8 cellular contexts compared by ENCODE assay signal in genomic region chr11:62611705-62612365, GRCh38. TPM values are rescaled to one million over a fixed set of nuclear protein-coding genes. Genes with fewer than 3 reads are reported as not detected.
DNase-seq lines count a peak whose midpoint lies in the region; ATAC-seq and TF ChIP-seq lines count a peak whose summit lies in the region.

No MANE protein-coding gene starts in this region.

- peaks cover 30% of the 10 kb centered on the region for H3K4me1 ChIP-seq in skeletal muscle satellite cell (ENCODE audit: control insufficient read depth, insufficient read depth, low read length)

- no peak for TF ChIP-seq CTCF in AG04449 (IDR thresholded peaks at IDR 0.05; ENCODE audit: insufficient read depth, low read length, missing control alignments)

- H3K27me3 ChIP-seq in skeletal muscle satellite cell (ENCODE audit: control insufficient read depth, insufficient read depth, low read length) = no peaks in the 10 kb centered on the region

- peak overlapping the region; percentile 85 for H3K4me2 ChIP-seq in skeletal muscle satellite cell (ENCODE audit: low read length)

- H3K9me3 ChIP-seq in skeletal muscle satellite cell (replicated peaks; ENCODE audit: low read length) = no peaks in the 10 kb centered on the region

- POLR2A ChIA-PET in AG04449 (lab: Yijun Ruan, JAX) = interaction anchor here (1.0 to 3.0 kb wide), 5 partner anchors 10 to 54 kb away, joined by 3 to 14 read pairs (median 8); partner anchors contain the start of genes B3GAT3, C11orf98, CSKMT and EEF1G

- H3K36me3 ChIP-seq in skeletal muscle satellite cell (ENCODE audit: insufficient read depth, low read length) = peaks cover 36% of the 10 kb centered on the region

- DNase-seq in AG04449 (ENCODE audit: low read depth, low spot score) (no peak), SHP77 treated with DMSO at 0.1 percent for 48 hours (lab: John Stamatoyannopoulos, UW) (peak; percentile 8), astrocyte of the hippocampus (ENCODE audit: low read depth, low spot score) (peak; percentile 87)

- H3K9ac ChIP-seq in skeletal muscle satellite cell (ENCODE audit: low read depth, low read length) = peak overlapping the region; percentile 88

- H3K4me3 ChIP-seq in AG04449 (ENCODE audit: low read depth, low read length) (peak overlapping the region; percentile 75), iPS-11a (ENCODE audit: low read depth, low read length) (peak overlapping the region; percentile 50), skeletal muscle satellite cell (ENCODE audit: low read length) (peak overlapping the region; percentile 74)

- peak; percentile 11 for ATAC-seq in GM18870 (IDR thresholded peaks at IDR 0.05; ENCODE audit: unreplicated experiment)
- peak; percentile 29 for ATAC-seq in HG03175 (IDR thresholded peaks at IDR 0.05; ENCODE audit: unreplicated experiment)
- ATAC-seq in HG03342 (IDR thresholded peaks at IDR 0.05; ENCODE audit: unreplicated experiment) = no peak

- CTCF ChIA-PET in AG04449 (lab: Yijun Ruan, JAX) = interaction anchor here (0.6 to 12.0 kb wide), 18 partner anchors 9 to 230 kb away, joined by 3 to 95 read pairs (median 3); partner anchors contain the start of genes B3GAT3, EEF1G, LRRN4CL and MTA2

RNA-seq across cellular contexts. Expression of gene EML3, which starts 0.7 kb away (rescaled TPM):
- 13.8 and 19.0 TPM in 2 replicates for total RNA-seq in skeletal muscle satellite cell (2012; rRNA removed)

RNA-seq across cellular contexts. Expression of gene ROM1, which starts 1.2 kb away (rescaled TPM):
- 3.3 and 4.3 TPM in 2 replicates for total RNA-seq in skeletal muscle satellite cell (2012; rRNA removed)

RNA-seq across cellular contexts. Expression of gene B3GAT3, which starts 10.0 kb away (rescaled TPM):
- 31.2 and 42.1 TPM in 2 replicates for total RNA-seq in skeletal muscle satellite cell (2012; rRNA removed)

RNA-seq across cellular contexts. Expression of gene MTA2, which starts 10.2 kb away (rescaled TPM):
- 90.0 and 104 TPM in 2 replicates for total RNA-seq in skeletal muscle satellite cell (2012; rRNA removed)

RNA-seq across cellular contexts. Expression of gene TUT1, which starts 20.5 kb away (rescaled TPM):
- 6.1 and 8.1 TPM in 2 replicates for total RNA-seq in skeletal muscle satellite cell (2012; rRNA removed)
